ENCODE assay signal across 8 cellular contexts in genomic region chr17:16407911-16408588, GRCh38. TPM values are rescaled to one million over a fixed set of nuclear protein-coding genes. Genes with fewer than 3 reads are reported as not detected.
DNase-seq lines count a peak whose midpoint lies in the region; ATAC-seq and TF ChIP-seq lines count a peak whose summit lies in the region.

No MANE protein-coding gene starts in this region.

- H3K9me3 ChIP-seq in right lobe of liver: no peaks in the 10 kb centered on the region
- H3K9me3 ChIP-seq in thymus (ENCODE audit: control insufficient read depth): no peaks in the 10 kb centered on the region

- H3K27ac Mint-ChIP-seq in chondrocyte (ENCODE audit: unreplicated experiment): peak overlapping the region; percentile 63

- peak overlapping the region; percentile 37 for H3K4me3 Mint-ChIP-seq in chondrocyte (ENCODE audit: unreplicated experiment)

- peaks cover 10% of the 10 kb centered on the region for H3K4me1 Mint-ChIP-seq in chondrocyte (ENCODE audit: low read depth)

- no peak for TF ChIP-seq POLR2A in right lobe of liver (IDR thresholded peaks at IDR 0.05)

- H3K27ac ChIP-seq in right lobe of liver (peak overlapping the region; percentile 18 to 64 (median 43)), thymus (ENCODE audit: low read depth) (peak overlapping the region; percentile 31)

- H3K27me3 ChIP-seq in right lobe of liver (no peaks in the 10 kb centered on the region), thymus (ENCODE audit: control insufficient read depth, insufficient read depth) (peaks cover 10% of the 10 kb centered on the region)

- H3K36me3 ChIP-seq in right lobe of liver: no peaks in the 10 kb centered on the region
- no peaks in the 10 kb centered on the region for H3K36me3 ChIP-seq in thymus (ENCODE audit: control insufficient read depth, insufficient read depth)

- DNase-seq in AG10803 (ENCODE audit: low read depth): peak; percentile 33
- peak; percentile 96 for DNase-seq in NCI-H82 (lab: John Stamatoyannopoulos, UW)
- no peak for DNase-seq in chondrocyte (ENCODE audit: low spot score)
- DNase-seq in right lobe of liver: peak; percentile 72 to 74 (median 74)
- DNase-seq in activated CD8-positive, alpha-beta memory T cell treated with anti-CD3 and anti-CD28 coated beads, Interleukin-2, amount 50 U/mL, for 4 hours: no peak

- H3K9me3 Mint-ChIP-seq in chondrocyte (ENCODE audit: low read depth): no peaks in the 10 kb centered on the region

- intact Hi-C loops in right lobe of liver (cut with DNase I): no loop called here

- WGBS in right lobe of liver (ENCODE audit: insufficient coverage, low coverage, low lambda C conversion rate, missing lambda C conversion rate): 16% methylated on average over 8 of the region's 14 CpGs
- WGBS in thymus: 69% methylated on average over 14 of the region's 14 CpGs

- H3K4me3 ChIP-seq in AG10803 (ENCODE audit: low read length): no peak overlapping the region
- H3K4me3 ChIP-seq in right lobe of liver: no peak overlapping the region
- H3K4me3 ChIP-seq in thymus (ENCODE audit: low read length): no peak overlapping the region

- H3K36me3 Mint-ChIP-seq in chondrocyte (ENCODE audit: low read depth): no peaks in the 10 kb centered on the region

- TF ChIP-seq CTCF in AG10803 (conservative IDR thresholded peaks at IDR 0.05; ENCODE audit: low read length) (no peak), chondrocyte (IDR thresholded peaks at IDR 0.05) (no peak), right lobe of liver (IDR thresholded peaks at IDR 0.05) (no peak)

- no peaks in the 10 kb centered on the region for H3K27me3 Mint-ChIP-seq in chondrocyte (ENCODE audit: low read depth)

- H3K4me1 ChIP-seq in right lobe of liver (no peaks in the 10 kb centered on the region), thymus (ENCODE audit: control insufficient read depth, insufficient read depth, low read length) (peaks cover 4% of the 10 kb centered on the region)

- peak; percentile 79 for ATAC-seq in GM18861 (IDR thresholded peaks at IDR 0.05; ENCODE audit: unreplicated experiment)
- peak; percentile 84 for ATAC-seq in HG03025 (IDR thresholded peaks at IDR 0.05; ENCODE audit: low FRiP score, unreplicated experiment)
- peak; percentile 73 to 78 (median 74) for ATAC-seq in right lobe of liver

RNA-seq across cellular contexts. Expression of gene TRPV2, which starts 7.3 kb away (rescaled TPM):
- total RNA-seq in chondrocyte (1.6 to 47.6 TPM (median 43.5 TPM) in 3 replicates), right lobe of liver (1 to 10 TPM; 3.3 to 8.2 (median 4.8) TPM)
- polyA plus RNA-seq in thymus: 39.8 TPM

RNA-seq across cellular contexts. Expression of gene UBB, which starts 27.2 kb away (rescaled TPM):
- total RNA-seq in chondrocyte (1,031 to 1,215 TPM (median 1,058 TPM) in 3 replicates), right lobe of liver (1,000 to 10,000 TPM; 1,045 to 2,319 (median 1,420) TPM)
- polyA plus RNA-seq in thymus: 820 TPM

RNA-seq across cellular contexts. Expression of gene CENPV, which starts 54.8 kb away (rescaled TPM):
- total RNA-seq in chondrocyte: 4.3 to 12.3 TPM (median 10.7 TPM) in 3 replicates
- total RNA-seq in right lobe of liver: 10 to 100 TPM; 19.8 to 34.5 (median 24.8) TPM
- 85.2 TPM for polyA plus RNA-seq in thymus

Comparison
In these comparisons a context has a peak if more than half of its experiments do, and no peak if none do; other contexts are left out.
1. DNase-seq: peak in AG10803 (single experiment), NCI-H82 (single experiment) and right lobe of liver (3 of 3); none in chondrocyte (single experiment) and activated CD8-positive, alpha-beta memory T cell treated with anti-CD3 and anti-CD28 coated beads, Interleukin-2, amount 50 U/mL, for 4 hours (single experiment).
2. Peak in every context shown above with its lines, with median percentiles within 50 percentile points of each other: ATAC-seq.